Comparison of ENCODE assay signal across 19 cellular contexts in genomic region chr5:15682566-15682965, GRCh38.
"Had no signal": no experiment of that assay in that cellular context is flagged by ENCODE, and none has a peak within 500 bp of the region (broad histone marks: within the 10 kb centered on the region; RNA-seq: fewer than 3 reads in every experiment).

No MANE protein-coding gene starts in this region.

- H3K27ac Mint-ChIP-seq: effector memory CD8-positive, alpha-beta T cell; natural killer cell; stimulated activated effector memory CD8-positive, alpha-beta T cell treated with anti-CD3 and anti-CD28 coated beads, Interleukin-12 subunit alpha, Interleukin-12 subunit beta, amount 100 ng/mL, for 72 hours had no signal

- ATAC-seq: effector memory CD8-positive, alpha-beta T cell; lower lobe of right lung; natural killer cell; psoas muscle; stimulated activated effector memory CD8-positive, alpha-beta T cell treated with anti-CD3 and anti-CD28 coated beads, Interleukin-12 subunit alpha, Interleukin-12 subunit beta, amount 100 ng/mL, for 72 hours had no signal

- H3K4me1 Mint-ChIP-seq: natural killer cell; stimulated activated effector memory CD8-positive, alpha-beta T cell treated with anti-CD3 and anti-CD28 coated beads, Interleukin-12 subunit alpha, Interleukin-12 subunit beta, amount 100 ng/mL, for 72 hours had no signal

- H3K4me3 Mint-ChIP-seq: effector memory CD8-positive, alpha-beta T cell; natural killer cell; stimulated activated effector memory CD8-positive, alpha-beta T cell treated with anti-CD3 and anti-CD28 coated beads, Interleukin-12 subunit alpha, Interleukin-12 subunit beta, amount 100 ng/mL, for 72 hours had no signal

- H3K4me3 ChIP-seq: lower lobe of right lung, ovary, psoas muscle, sigmoid colon, stomach, thyroid gland, vagina had no signal

- H3K27me3 Mint-ChIP-seq: effector memory CD8-positive, alpha-beta T cell had no signal

- H3K36me3 Mint-ChIP-seq: stimulated activated effector memory CD8-positive, alpha-beta T cell treated with anti-CD3 and anti-CD28 coated beads, Interleukin-12 subunit alpha, Interleukin-12 subunit beta, amount 100 ng/mL, for 72 hours had no signal

- DNase-seq: cortex of kidney; effector memory CD8-positive, alpha-beta T cell; erythroblast; foreskin melanocyte; hypothalamus; lower lobe of right lung; natural killer cell; occipital lobe; posterior cingulate gyrus; psoas muscle; sigmoid colon; stimulated activated CD4-positive, alpha-beta T cell treated with anti-CD3 and anti-CD28 coated beads, Interleukin-2, amount 100 ng/mL, for 24 hours; stimulated activated CD4-positive, alpha-beta T cell treated with anti-CD3 and anti-CD28 coated beads, Interleukin-4, amount 100 ng/mL, for 24 hours; stimulated activated naive CD4-positive, alpha-beta T cell treated with Interleukin-2 at 50 U/mL for 16 hours; stomach; thyroid gland had no signal
